ENCODE assay signal across 11 cellular contexts in genomic region chr2:20539133-20539719, GRCh38.
DNase-seq lines count a peak whose midpoint lies in the region; TF ChIP-seq lines count a peak whose summit lies in the region.
"Had no signal": no experiment of that assay in that cellular context is flagged by ENCODE, and none has a peak within 500 bp of the region (broad histone marks: within the 10 kb centered on the region; RNA-seq: fewer than 3 reads in every experiment).

No MANE protein-coding gene starts in this region.

- TF ChIP-seq POLR2A in prostate gland (IDR thresholded peaks at IDR 0.05) (no peak), uterus (IDR thresholded peaks at IDR 0.05) (no peak)

- H3K79me2 ChIP-seq in Karpas-422 (ENCODE audit: low read length) (no peaks in the 10 kb centered on the region), fibroblast of lung (ENCODE audit: control insufficient read depth, insufficient read depth, low read length) (no peaks in the 10 kb centered on the region)

- 60% methylated on average over 6 of the region's 6 CpGs for WGBS in prostate gland

- H3K4me2 ChIP-seq in BLaER1 treated with 17β-estradiol and CSF1 and Interleukin-3, amounts not matched to agents 10 nM and 100 nM = peak overlapping the region; percentile 30 to 95 (median 74); a peak in 20 of 22 replicates
- H3K4me2 ChIP-seq in Karpas-422 (ENCODE audit: low read depth, low read length, poor library complexity, severe bottlenecking) (peak overlapping the region; percentile 67), fibroblast of lung (ENCODE audit: extremely low read depth, insufficient read depth, low read length) (no peak overlapping the region)

- no peak for DNase-seq in Karpas-422
- peak; percentile 32 to 39 for DNase-seq in fibroblast of lung (ENCODE audit: low read depth in 2 of 2)
- DNase-seq in prostate gland (ENCODE audit: low spot score) = no peak
- no peak for DNase-seq in uterus
- no peak for DNase-seq in LoVo (ENCODE audit: low spot score)
- DNase-seq in NCI-H1930 (lab: John Stamatoyannopoulos, UW) = no peak
- no peak for DNase-seq in colonic mucosa
- DNase-seq: activated T-cell treated with anti-CD3 and anti-CD28 coated beads for 4 hours, ovary, SW 1271 had no signal

- intact Hi-C loops in prostate gland (cut with DNase I) (loop anchor here (5.0 kb wide), 1 partner anchor 38 kb away; no protein-coding TSS in a partner anchor), uterus (cut with DNase I; ENCODE audit: low total_unique reads) (no loop called here), colonic mucosa (cut with DNase I) (no loop called here)

- H3K4me1 ChIP-seq in BLaER1 treated with 17β-estradiol and CSF1 and Interleukin-3, amounts not matched to agents 10 nM and 100 nM = peaks cover 16 to 91% (median 62%) of the 10 kb centered on the region in 10 experiments; a peak in 19 of 20 replicates
- H3K4me1 ChIP-seq in Karpas-422 (ENCODE audit: low read length) (peaks cover 67% of the 10 kb centered on the region), fibroblast of lung (ENCODE audit: control insufficient read depth, extremely low read depth, insufficient read depth, low read length) (peaks cover 4% of the 10 kb centered on the region), prostate gland (replicated peaks) (peaks cover 12% of the 10 kb centered on the region), uterus (no peaks in the 10 kb centered on the region), colonic mucosa (no peaks in the 10 kb centered on the region)

- H3K9ac ChIP-seq in BLaER1 treated with 17β-estradiol and CSF1 and Interleukin-3, amounts not matched to agents 10 nM and 100 nM = peak overlapping the region in 1 of 11 experiments; percentile 39; a peak in 1 of 22 replicates
- no peak overlapping the region; the same call in 1 of the 2 replicates for H3K9ac ChIP-seq in Karpas-422 (ENCODE audit: low read length)
- no peak overlapping the region for H3K9ac ChIP-seq in fibroblast of lung (ENCODE audit: insufficient read depth, low read length)
- H3K9ac ChIP-seq in colonic mucosa (ENCODE audit: low read depth in 2 of 2, low read length in 2 of 2) = no peak overlapping the region

- TF ChIP-seq CTCF in fibroblast of lung (conservative IDR thresholded peaks at IDR 0.05 in 1 of 2, IDR thresholded peaks at IDR 0.05 in 1 of 2; ENCODE audit: low read depth in 1 of 2, low read length in 2 of 2) (no peak), prostate gland (IDR thresholded peaks at IDR 0.05) (no peak), uterus (IDR thresholded peaks at IDR 0.05) (no peak), colonic mucosa (IDR thresholded peaks at IDR 0.05) (no peak)

- no peaks in the 10 kb centered on the region for H3K9me3 ChIP-seq in BLaER1 treated with 17β-estradiol and CSF1 and Interleukin-3, amounts not matched to agents 10 nM and 100 nM (replicated peaks in 1 of 11)
- H3K9me3 ChIP-seq in Karpas-422 (ENCODE audit: low read length) (no peaks in the 10 kb centered on the region), fibroblast of lung (ENCODE audit: control insufficient read depth, insufficient read depth, low read depth, low read length) (no peaks in the 10 kb centered on the region), prostate gland (no peaks in the 10 kb centered on the region), uterus (no peaks in the 10 kb centered on the region), colonic mucosa (no peaks in the 10 kb centered on the region)
- H3K9me3 ChIP-seq: ovary had no signal

- no peak overlapping the region for H3K4me3 ChIP-seq in BLaER1 treated with 17β-estradiol and CSF1 and Interleukin-3, amounts not matched to agents 10 nM and 100 nM
- H3K4me3 ChIP-seq in Karpas-422 (ENCODE audit: low read length) (no peak overlapping the region), fibroblast of lung (replicated peaks in 1 of 4; ENCODE audit: control extremely low read depth in 1 of 4, insufficient read depth in 1 of 4, low read depth in 3 of 4, low read length in 4 of 4) (no peak overlapping the region), prostate gland (no peak overlapping the region), uterus (no peak overlapping the region), colonic mucosa (no peak overlapping the region)
- H3K4me3 ChIP-seq: ovary had no signal

- H3K27ac ChIP-seq in BLaER1 treated with 17β-estradiol and CSF1 and Interleukin-3, amounts not matched to agents 10 nM and 100 nM = peak overlapping the region in 2 of 11 experiments; percentile 6 to 57; a peak in 1 of 22 replicates
- H3K27ac ChIP-seq in Karpas-422 (ENCODE audit: low read length) (no peak overlapping the region), fibroblast of lung (ENCODE audit: insufficient read depth, low read length) (no peak overlapping the region), prostate gland (peak overlapping the region; percentile 68 to 80), uterus (no peak overlapping the region), colonic mucosa (no peak overlapping the region)
- H3K27ac ChIP-seq: ovary had no signal

- H3K36me3 ChIP-seq in BLaER1 treated with 17β-estradiol and CSF1 and Interleukin-3, amounts not matched to agents 10 nM and 100 nM = no peaks in the 10 kb centered on the region
- H3K36me3 ChIP-seq in Karpas-422 (ENCODE audit: insufficient read depth, low read length) = no peaks in the 10 kb centered on the region
- H3K36me3 ChIP-seq in fibroblast of lung (ENCODE audit: control insufficient read depth, insufficient read depth, low read length) = no peaks in the 10 kb centered on the region
- H3K36me3 ChIP-seq in prostate gland = no peaks in the 10 kb centered on the region
- H3K36me3 ChIP-seq in uterus = no peaks in the 10 kb centered on the region
- no peaks in the 10 kb centered on the region for H3K36me3 ChIP-seq in colonic mucosa
- H3K36me3 ChIP-seq: ovary had no signal

- H4K20me1 ChIP-seq in BLaER1 treated with 17β-estradiol and CSF1 and Interleukin-3, amounts not matched to agents 10 nM and 100 nM = peaks cover 0 to 10% (median 0%) of the 10 kb centered on the region in 11 experiments; a peak in 1 of 22 replicates
- H4K20me1 ChIP-seq in Karpas-422 (ENCODE audit: insufficient read depth, low read depth, low read length) (no peaks in the 10 kb centered on the region), fibroblast of lung (ENCODE audit: control insufficient read depth, extremely low read depth, insufficient read depth, low read length) (no peaks in the 10 kb centered on the region)

- no peak overlapping the region for H2AFZ ChIP-seq in Karpas-422 (ENCODE audit: low read length)
- no peak overlapping the region for H2AFZ ChIP-seq in fibroblast of lung (ENCODE audit: low read length)

- H3K9me2 ChIP-seq in Karpas-422 (replicated peaks; ENCODE audit: insufficient read depth, low read length) = no peaks in the 10 kb centered on the region

- peaks cover 0 to 35% (median 0%) of the 10 kb centered on the region in 11 experiments; a peak in 8 of 22 replicates for H3K27me3 ChIP-seq in BLaER1 treated with 17β-estradiol and CSF1 and Interleukin-3, amounts not matched to agents 10 nM and 100 nM
- H3K27me3 ChIP-seq in Karpas-422 (ENCODE audit: low read length) (no peaks in the 10 kb centered on the region), fibroblast of lung (ENCODE audit: control insufficient read depth, insufficient read depth, low read length) (peaks cover 6% of the 10 kb centered on the region), prostate gland (replicated peaks; ENCODE audit: insufficient read depth) (no peaks in the 10 kb centered on the region), uterus (no peaks in the 10 kb centered on the region), colonic mucosa (no peaks in the 10 kb centered on the region)
- H3K27me3 ChIP-seq: ovary had no signal

Comparison
In these comparisons a context has a peak if more than half of its experiments do, and no peak if none do; other contexts are left out.
1. H3K27ac ChIP-seq: peak in prostate gland (2 of 2); none in Karpas-422 (single experiment), fibroblast of lung (single experiment), uterus (0 of 2) and colonic mucosa (single experiment).
2. DNase-seq: peak in fibroblast of lung (2 of 2); none in Karpas-422 (single experiment), prostate gland (single experiment), uterus (0 of 2), LoVo (single experiment), NCI-H1930 (0 of 2) and colonic mucosa (single experiment).